34 cellular contexts compared by ENCODE assay signal in genomic region chr13:72150502-72150901, GRCh38.
"Had no signal": no experiment of that assay in that cellular context is flagged by ENCODE, and none has a peak within 500 bp of the region (broad histone marks: within the 10 kb centered on the region; RNA-seq: fewer than 3 reads in every experiment).

No MANE protein-coding gene starts in this region.

- H3K27ac ChIP-seq: adrenal gland, esophagus squamous epithelium, left lung, lower lobe of right lung, parathyroid adenoma, psoas muscle, sigmoid colon, tibial nerve, WERI-Rb-1 had no signal

- DNase-seq: activated CD4-positive, alpha-beta memory T cell treated with anti-CD3 and anti-CD28 coated beads for 36 hours; activated CD4-positive, alpha-beta T cell treated with anti-CD3 and anti-CD28 coated beads, Interleukin-2, amount 10 ng/mL, durations not matched to agents 24 days and 14 days; activated CD4-positive, CD25-positive, alpha-beta regulatory T cell treated with anti-CD3 and anti-CD28 coated beads, Interleukin-2, amount 50 U/mL, for 72 hours; activated CD8-positive, alpha-beta memory T cell treated with anti-CD3 and anti-CD28 coated beads, Interleukin-2, amount 50 U/mL, for 4 hours; activated effector memory CD4-positive, alpha-beta T cell treated with anti-CD3 and anti-CD28 coated beads, Interleukin-2, amount 50 U/mL, for 16 hours; activated naive CD4-positive, alpha-beta T cell treated with anti-CD3 and anti-CD28 coated beads for 36 hours; activated naive CD8-positive, alpha-beta T cell treated with anti-CD3 and anti-CD28 coated beads for 36 hours; activated T-cell treated with anti-CD3 and anti-CD28 coated beads, Interleukin-2, amount 50 U/mL, for 1 hour; adrenal gland; dermis blood vessel endothelial cell; effector CD4-positive, alpha-beta T cell; esophagus squamous epithelium; foreskin melanocyte; left lung; lower lobe of right lung; naive B cell; nucleus accumbens; psoas muscle; sigmoid colon; small intestine; stimulated activated CD4-positive, alpha-beta T cell treated with anti-CD3 and anti-CD28 coated beads, Interleukin-1b, Interleukin-23, amount 100 ng/mL, for 48 hours; stimulated activated CD4-positive, alpha-beta T cell treated with anti-CD3 and anti-CD28 coated beads, Interleukin-4, amount 100 ng/mL, for 4 hours; stimulated activated CD8-positive, alpha-beta memory T cell treated with anti-CD3 and anti-CD28 coated beads, Interleukin-4, amount 100 ng/mL, for 48 hours; stimulated activated naive B cell treated with anti-CD40 and anti-IgM and Interleukin-4, amounts not matched to agents 10 μg/mL and 1 μg/mL and 100 μg/mL, for 72 hours; T-helper 9 cell; WERI-Rb-1 had no signal

- H3K4me1 Mint-ChIP-seq: activated CD4-positive, alpha-beta T cell treated with anti-CD3 and anti-CD28 coated beads, Interleukin-2, amount 10 ng/mL, durations not matched to agents 24 days and 14 days; activated naive CD8-positive, alpha-beta T cell treated with anti-CD3 and anti-CD28 coated beads for 36 hours; central memory CD8-positive, alpha-beta T cell; naive B cell; stimulated activated naive B cell treated with anti-CD40 and anti-IgM and Interleukin-4, amounts not matched to agents 10 μg/mL and 1 μg/mL and 100 μg/mL, for 72 hours had no signal

- H3K9me3 ChIP-seq: adrenal gland, esophagus squamous epithelium, left lung, lower lobe of right lung, psoas muscle, sigmoid colon, tibial nerve had no signal

- H3K79me2 ChIP-seq: parathyroid adenoma had no signal

- FAIRE-seq: bronchial epithelial cell, colon, islet of Langerhans, small intestine had no signal

- H3K4me1 ChIP-seq: adrenal gland, esophagus squamous epithelium, left lung, lower lobe of right lung, parathyroid adenoma, psoas muscle, sigmoid colon, tibial nerve had no signal

- H3K36me3 ChIP-seq: adrenal gland, esophagus squamous epithelium, left lung, lower lobe of right lung, sigmoid colon, tibial nerve, WERI-Rb-1 had no signal

- H2AFZ ChIP-seq: parathyroid adenoma had no signal

- H3K27me3 Mint-ChIP-seq: activated CD4-positive, alpha-beta memory T cell treated with anti-CD3 and anti-CD28 coated beads for 36 hours; activated CD4-positive, alpha-beta T cell treated with anti-CD3 and anti-CD28 coated beads, Interleukin-2, amount 10 ng/mL, durations not matched to agents 24 days and 14 days; activated naive CD8-positive, alpha-beta T cell treated with anti-CD3 and anti-CD28 coated beads for 36 hours; central memory CD8-positive, alpha-beta T cell; naive B cell; stimulated activated naive B cell treated with anti-CD40 and anti-IgM and Interleukin-4, amounts not matched to agents 10 μg/mL and 1 μg/mL and 100 μg/mL, for 72 hours had no signal

- H3K4me3 ChIP-seq: adrenal gland, esophagus squamous epithelium, left lung, lower lobe of right lung, psoas muscle, sigmoid colon, tibial nerve had no signal

- H3K36me3 Mint-ChIP-seq: activated CD4-positive, alpha-beta memory T cell treated with anti-CD3 and anti-CD28 coated beads for 36 hours; activated naive CD8-positive, alpha-beta T cell treated with anti-CD3 and anti-CD28 coated beads for 36 hours; naive B cell; stimulated activated naive B cell treated with anti-CD40 and anti-IgM and Interleukin-4, amounts not matched to agents 10 μg/mL and 1 μg/mL and 100 μg/mL, for 72 hours had no signal

- H3K9me3 Mint-ChIP-seq: activated CD4-positive, alpha-beta memory T cell treated with anti-CD3 and anti-CD28 coated beads for 36 hours; activated CD4-positive, alpha-beta T cell treated with anti-CD3 and anti-CD28 coated beads, Interleukin-2, amount 10 ng/mL, durations not matched to agents 24 days and 14 days; activated naive CD4-positive, alpha-beta T cell treated with anti-CD3 and anti-CD28 coated beads for 36 hours; activated naive CD8-positive, alpha-beta T cell treated with anti-CD3 and anti-CD28 coated beads for 36 hours; activated T-helper 1 cell treated with anti-CD3 and anti-CD28 coated beads, Interleukin-12 subunit alpha, Interleukin-12 subunit beta, Interleukin-2, Interleukin-4 antibody, amounts not matched to agents 30 ng/mL and 10 ng/mL and 1 ng/mL, durations not matched to agents 14 hours and 24 hours and 36 hours; T-helper 1 cell treated with Interleukin-12 subunit alpha and Interleukin-12 subunit beta and Interleukin-4 antibody, amounts not matched to agents 30 μg/mL and 1 μg/mL, for 36 hours had no signal

- H3K27me3 ChIP-seq: adrenal gland, esophagus squamous epithelium, left lung, sigmoid colon, tibial nerve had no signal

- H3K4me3 Mint-ChIP-seq: activated CD4-positive, alpha-beta memory T cell treated with anti-CD3 and anti-CD28 coated beads for 36 hours; activated CD4-positive, alpha-beta T cell treated with anti-CD3 and anti-CD28 coated beads, Interleukin-2, amount 10 ng/mL, durations not matched to agents 24 days and 14 days; activated naive CD4-positive, alpha-beta T cell treated with anti-CD3 and anti-CD28 coated beads for 36 hours; activated naive CD8-positive, alpha-beta T cell treated with anti-CD3 and anti-CD28 coated beads for 36 hours; activated T-helper 1 cell treated with anti-CD3 and anti-CD28 coated beads, Interleukin-12 subunit alpha, Interleukin-12 subunit beta, Interleukin-2, Interleukin-4 antibody, amounts not matched to agents 30 ng/mL and 10 ng/mL and 1 ng/mL, durations not matched to agents 14 hours and 24 hours and 36 hours; central memory CD8-positive, alpha-beta T cell; naive B cell; stimulated activated naive B cell treated with anti-CD40 and anti-IgM and Interleukin-4, amounts not matched to agents 10 μg/mL and 1 μg/mL and 100 μg/mL, for 72 hours; T-helper 1 cell treated with Interleukin-12 subunit alpha and Interleukin-12 subunit beta and Interleukin-4 antibody, amounts not matched to agents 30 μg/mL and 1 μg/mL, for 36 hours had no signal

- H3K27ac Mint-ChIP-seq: activated CD4-positive, alpha-beta memory T cell treated with anti-CD3 and anti-CD28 coated beads for 36 hours; activated CD4-positive, alpha-beta T cell treated with anti-CD3 and anti-CD28 coated beads, Interleukin-2, amount 10 ng/mL, durations not matched to agents 24 days and 14 days; activated naive CD4-positive, alpha-beta T cell treated with anti-CD3 and anti-CD28 coated beads for 36 hours; activated naive CD8-positive, alpha-beta T cell treated with anti-CD3 and anti-CD28 coated beads for 36 hours; activated T-helper 1 cell treated with anti-CD3 and anti-CD28 coated beads, Interleukin-12 subunit alpha, Interleukin-12 subunit beta, Interleukin-2, Interleukin-4 antibody, amounts not matched to agents 30 ng/mL and 10 ng/mL and 1 ng/mL, durations not matched to agents 14 hours and 24 hours and 36 hours; naive B cell; stimulated activated naive B cell treated with anti-CD40 and anti-IgM and Interleukin-4, amounts not matched to agents 10 μg/mL and 1 μg/mL and 100 μg/mL, for 72 hours; T-helper 1 cell treated with Interleukin-12 subunit alpha and Interleukin-12 subunit beta and Interleukin-4 antibody, amounts not matched to agents 30 μg/mL and 1 μg/mL, for 36 hours had no signal

- H3K9ac ChIP-seq: parathyroid adenoma had no signal
